28 cellular contexts compared by ENCODE assay signal in the genomic region with DNA sequence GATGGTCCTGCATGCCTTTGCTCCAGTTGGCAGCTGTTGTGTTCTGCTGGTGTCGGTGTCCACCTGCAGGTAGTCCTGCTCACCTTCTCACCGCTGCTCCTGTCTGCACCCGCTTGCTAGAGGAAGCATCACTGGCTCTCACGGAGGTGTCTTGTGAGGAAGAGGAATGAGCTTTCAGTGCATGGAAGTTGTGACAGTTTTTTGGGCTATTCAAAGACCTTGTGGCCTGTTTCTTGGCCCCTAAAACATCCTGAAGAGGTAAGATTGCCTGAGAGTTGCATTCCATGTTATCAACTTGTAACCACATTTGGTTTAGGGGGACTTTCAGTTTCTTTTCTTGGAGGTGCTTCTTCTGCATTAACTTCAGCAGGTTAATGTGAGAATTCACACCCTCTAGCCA.
DNase-seq lines count a peak whose midpoint lies in the region; ATAC-seq and TF ChIP-seq lines count a peak whose summit lies in the region.
"Had no signal": no experiment of that assay in that cellular context is flagged by ENCODE, and none has a peak within 500 bp of the region (broad histone marks: within the 10 kb centered on the region; RNA-seq: fewer than 3 reads in every experiment).

No MANE protein-coding gene starts in this region.

- CTCF ChIA-PET in activated CD8-positive, alpha-beta T cell treated with anti-CD3 and anti-CD28 coated beads for 36 hours (lab: Charles Lee), result interaction anchor here (0.9 kb wide), 1 partner anchor 153 kb away, joined by 3 read pairs; no protein-coding TSS in a partner anchor

- no peak for TF ChIP-seq CTCF in activated CD8-positive, alpha-beta T cell treated with anti-CD3 and anti-CD28 coated beads for 36 hours (IDR thresholded peaks at IDR 0.05)
- TF ChIP-seq CTCF in osteocyte (IDR thresholded peaks at IDR 0.05), result no peak

- peak; percentile 19 for DNase-seq in activated CD8-positive, alpha-beta memory T cell treated with anti-CD3 and anti-CD28 coated beads for 24 hours
- no peak for DNase-seq in activated CD8-positive, alpha-beta memory T cell treated with anti-CD3 and anti-CD28 coated beads, Interleukin-2, amount 50 U/mL, for 4 hours
- DNase-seq in activated CD8-positive, alpha-beta T cell treated with anti-CD3 and anti-CD28 coated beads for 36 hours, result no peak
- DNase-seq in osteocyte (ENCODE audit: extremely low spot score, unreplicated experiment) (peak; percentile 54), NCI-H345 treated with DMSO at 0.1 percent for 48 hours (lab: John Stamatoyannopoulos, UW; ENCODE audit: unreplicated experiment) (no peak)
- DNase-seq: activated CD4-positive, CD25-positive, alpha-beta regulatory T cell; cortex of kidney; DMS53; foreskin keratinocyte; heart right ventricle; NCI-H1105; NCI-H187 treated with DMSO at 0.1 percent for 48 hours; NCI-H524 treated with DMSO at 0.1 percent for 48 hours; SHP77 treated with DMSO at 0.1 percent for 48 hours; small intestine; stimulated activated CD4-positive, alpha-beta T cell treated with anti-CD3 and anti-CD28 coated beads, Interleukin-1b, Interleukin-23, amount 100 ng/mL, for 48 hours; stimulated activated CD8-positive, alpha-beta memory T cell treated with anti-CD3 and anti-CD28 coated beads, Interleukin-4, amount 100 ng/mL, for 48 hours; stimulated activated naive CD8-positive, alpha-beta T cell treated with anti-CD3 and anti-CD28 coated beads, Interleukin-15, amount 100 ng/mL, for 72 hours; thyroid gland had no signal

- H3K36me3 Mint-ChIP-seq in activated CD8-positive, alpha-beta T cell treated with anti-CD3 and anti-CD28 coated beads for 36 hours (ENCODE audit: low read depth), result no peaks in the 10 kb centered on the region
- H3K36me3 Mint-ChIP-seq in osteocyte (ENCODE audit: unreplicated experiment), result no peaks in the 10 kb centered on the region
- H3K36me3 Mint-ChIP-seq: activated naive CD4-positive, alpha-beta T cell treated with anti-CD3 and anti-CD28 coated beads, Interleukin-2, amount 50 U/mL, for 72 hours; IgD-negative memory B cell had no signal

- H3K4me1 Mint-ChIP-seq in activated CD8-positive, alpha-beta T cell treated with anti-CD3 and anti-CD28 coated beads for 36 hours (ENCODE audit: low read depth), result peaks cover 18% of the 10 kb centered on the region
- peaks cover 24% of the 10 kb centered on the region for H3K4me1 Mint-ChIP-seq in osteocyte (ENCODE audit: unreplicated experiment)
- H3K4me1 Mint-ChIP-seq: IgD-negative memory B cell had no signal

- ATAC-seq in GM21529 (IDR thresholded peaks at IDR 0.05; ENCODE audit: unreplicated experiment), result peak; percentile 63
- ATAC-seq in activated CD8-positive, alpha-beta T cell treated with anti-CD3 and anti-CD28 coated beads for 36 hours, result peak; percentile 14
- no peak for ATAC-seq in HG03520 (IDR thresholded peaks at IDR 0.05; ENCODE audit: unreplicated experiment)
- ATAC-seq in GM19463 (IDR thresholded peaks at IDR 0.05; ENCODE audit: unreplicated experiment), result no peak
- ATAC-seq: activated naive CD4-positive, alpha-beta T cell treated with anti-CD3 and anti-CD28 coated beads, Interleukin-2, amount 50 U/mL, for 72 hours; esophagus mucosa; foreskin keratinocyte; heart right ventricle; Panc1; stimulated activated naive CD8-positive, alpha-beta T cell treated with anti-CD3 and anti-CD28 coated beads, Interleukin-15, amount 100 ng/mL, for 72 hours had no signal

- POLR2A ChIA-PET in activated CD8-positive, alpha-beta T cell treated with anti-CD3 and anti-CD28 coated beads for 36 hours (lab: Charles Lee), result interaction anchor here (1.4 kb wide), 1 partner anchor 10 kb away, joined by 3 read pairs; no protein-coding TSS in a partner anchor

- intact Hi-C loops in activated CD8-positive, alpha-beta T cell treated with anti-CD3 and anti-CD28 coated beads for 36 hours (cut with micrococcal nuclease), result no loop called here

- no peak overlapping the region for H3K4me3 Mint-ChIP-seq in activated CD8-positive, alpha-beta T cell treated with anti-CD3 and anti-CD28 coated beads for 36 hours
- H3K4me3 Mint-ChIP-seq in osteocyte (ENCODE audit: unreplicated experiment), result no peak overlapping the region
- H3K4me3 Mint-ChIP-seq: H9, IgD-negative memory B cell, nephron had no signal

- H3K9me3 Mint-ChIP-seq in activated CD8-positive, alpha-beta T cell treated with anti-CD3 and anti-CD28 coated beads for 36 hours, result no peaks in the 10 kb centered on the region
- no peaks in the 10 kb centered on the region for H3K9me3 Mint-ChIP-seq in osteocyte (ENCODE audit: unreplicated experiment)
- H3K9me3 Mint-ChIP-seq: activated naive CD4-positive, alpha-beta T cell treated with anti-CD3 and anti-CD28 coated beads, Interleukin-2, amount 50 U/mL, for 72 hours; H9; IgD-negative memory B cell; nephron; stimulated activated naive CD8-positive, alpha-beta T cell treated with anti-CD3 and anti-CD28 coated beads, Interleukin-15, amount 100 ng/mL, for 72 hours had no signal

- H3K27ac Mint-ChIP-seq in activated CD8-positive, alpha-beta T cell treated with anti-CD3 and anti-CD28 coated beads for 36 hours, result no peak overlapping the region
- H3K27ac Mint-ChIP-seq in osteocyte (ENCODE audit: unreplicated experiment), result no peak overlapping the region
- H3K27ac Mint-ChIP-seq: H9, IgD-negative memory B cell, nephron had no signal

- H3K27me3 Mint-ChIP-seq in activated CD8-positive, alpha-beta T cell treated with anti-CD3 and anti-CD28 coated beads for 36 hours, result no peaks in the 10 kb centered on the region
- H3K27me3 Mint-ChIP-seq in osteocyte (ENCODE audit: unreplicated experiment), result peaks cover 5% of the 10 kb centered on the region

Comparison
In these comparisons a context has a peak if more than half of its experiments do, and no peak if none do; other contexts are left out.
1. DNase-seq: peak in activated CD8-positive, alpha-beta memory T cell treated with anti-CD3 and anti-CD28 coated beads for 24 hours (single experiment) and osteocyte (single experiment); none in activated CD8-positive, alpha-beta memory T cell treated with anti-CD3 and anti-CD28 coated beads, Interleukin-2, amount 50 U/mL, for 4 hours (single experiment), activated CD8-positive, alpha-beta T cell treated with anti-CD3 and anti-CD28 coated beads for 36 hours (single experiment) and NCI-H345 treated with DMSO at 0.1 percent for 48 hours (single experiment).
2. ATAC-seq: peak in GM21529 (single experiment) and activated CD8-positive, alpha-beta T cell treated with anti-CD3 and anti-CD28 coated beads for 36 hours (single experiment); none in HG03520 (single experiment) and GM19463 (single experiment).